Comparison of ENCODE assay signal across 29 cellular contexts in genomic region chr5:54852007-54852406, GRCh38.
A peak's percentile ranks its signal among the peaks of the same experiment; 100 is the strongest.
DNase-seq lines count a peak whose midpoint lies in the region; ATAC-seq and TF ChIP-seq lines count a peak whose summit lies in the region.
"Had no signal": no experiment of that assay in that cellular context is flagged by ENCODE, and none has a peak within 500 bp of the region (broad histone marks: within the 10 kb centered on the region; RNA-seq: fewer than 3 reads in every experiment).

No MANE protein-coding gene starts in this region.

- H3T11ph ChIP-seq in H9 (ENCODE audit: low read length), result no peak overlapping the region

- H3K9me3 ChIP-seq in H9 (ENCODE audit: control insufficient read depth, low read depth, low read length), result no peaks in the 10 kb centered on the region
- H3K9me3 ChIP-seq: tibial artery had no signal

- no peak overlapping the region for H4K8ac ChIP-seq in H9 (replicated peaks; ENCODE audit: insufficient read length, low read depth, low read length)

- H2BK12ac ChIP-seq in H9 (ENCODE audit: insufficient read length, low read depth, low read length), result no peak overlapping the region

- no peaks in the 10 kb centered on the region for H3K4me1 ChIP-seq in H9 (ENCODE audit: insufficient read depth, low read length)
- H3K4me1 ChIP-seq: A549, left lung, tibial artery had no signal

- H3K36me3 Mint-ChIP-seq in H9 (ENCODE audit: insufficient read depth in 1 of 3, low read depth in 3 of 3) (no peaks in the 10 kb centered on the region), nephron progenitor cell (ENCODE audit: low read depth) (no peaks in the 10 kb centered on the region)

- no CpG with 5 or more reads among the region's 3 CpGs for WGBS in H9 (ENCODE audit: extremely low coverage, insufficient read length, low lambda C conversion rate)

- H3K18ac ChIP-seq in H9 (ENCODE audit: insufficient read length, low read depth, low read length), result no peak overlapping the region

- H2AK5ac ChIP-seq in H9 (ENCODE audit: insufficient read length, low read length), result no peak overlapping the region

- H3K4me1 Mint-ChIP-seq in H9 (no peaks in the 10 kb centered on the region), nephron progenitor cell (no peaks in the 10 kb centered on the region)
- H3K4me1 Mint-ChIP-seq: B cell, naive B cell had no signal

- H4K20me1 ChIP-seq in H9 (ENCODE audit: control insufficient read depth, insufficient read depth, insufficient read length), result no peaks in the 10 kb centered on the region

- no peak overlapping the region for H3K4me2 ChIP-seq in H9 (ENCODE audit: insufficient read depth, insufficient read length, low read length)
- H3K4me2 ChIP-seq: A549, smooth muscle cell had no signal

- no peak overlapping the region for H4K5ac ChIP-seq in H9 (ENCODE audit: insufficient read length, low read depth, low read length)

- H3K14ac ChIP-seq in H9 (ENCODE audit: insufficient read depth, low read length), result no peak overlapping the region

- H3K23ac ChIP-seq in H9 (ENCODE audit: insufficient read length, low read depth, low read length), result no peak overlapping the region

- H3K4ac ChIP-seq in H9 (ENCODE audit: low read depth, low read length), result no peak overlapping the region

- H3K9ac ChIP-seq in H9 (ENCODE audit: extremely low read depth, insufficient read length, low read length), result no peak overlapping the region

- H2BK120ac ChIP-seq in H9 (ENCODE audit: low read depth, low read length, poor library complexity, severe bottlenecking), result no peak overlapping the region

- no peaks in the 10 kb centered on the region; the same call in 1 of the 2 replicates for H3K27me3 Mint-ChIP-seq in H9 (ENCODE audit: low read depth)
- H3K27me3 Mint-ChIP-seq in nephron progenitor cell (ENCODE audit: low read depth, poor library complexity), result peaks cover 7% of the 10 kb centered on the region

- no peak overlapping the region for H2BK15ac ChIP-seq in H9 (ENCODE audit: low read depth, low read length)

- H2BK20ac ChIP-seq in H9 (ENCODE audit: low read depth, low read length, poor library complexity, severe bottlenecking), result no peak overlapping the region

- H2BK5ac ChIP-seq in H9 (ENCODE audit: insufficient read length, low read length), result no peak overlapping the region

- peak; percentile 11; the same call in 1 of the 2 replicates for TF ChIP-seq CTCF in 22Rv1 (IDR thresholded peaks at IDR 0.05)
- TF ChIP-seq CTCF in H9 (conservative IDR thresholded peaks at IDR 0.05), result peak; percentile 57
- peak; percentile 13; the same call in 1 of the 2 replicates for TF ChIP-seq CTCF in VCaP (conservative IDR thresholded peaks at IDR 0.05)
- peak; percentile 16 for TF ChIP-seq CTCF in fibroblast of pulmonary artery (IDR thresholded peaks at IDR 0.05; ENCODE audit: low read length, missing control alignments)
- TF ChIP-seq CTCF in nephron progenitor cell (IDR thresholded peaks at IDR 0.05), result no peak

- no peak for ATAC-seq in GM21360 (IDR thresholded peaks at IDR 0.05; ENCODE audit: unreplicated experiment)
- ATAC-seq: A549, left lung, Panc1 had no signal

- H3K56ac ChIP-seq in H9 (ENCODE audit: insufficient read length, low read depth, low read length), result no peak overlapping the region

- H3K27ac Mint-ChIP-seq in H9 (no peak overlapping the region), nephron progenitor cell (no peak overlapping the region)
- H3K27ac Mint-ChIP-seq: activated naive CD8-positive, alpha-beta T cell; B cell; immature natural killer cell; naive B cell had no signal

- H3K27ac ChIP-seq in 22Rv1, result no peak overlapping the region
- H3K27ac ChIP-seq in H9 (ENCODE audit: insufficient read length, low read depth, low read length), result no peak overlapping the region
- H3K27ac ChIP-seq in VCaP, result no peak overlapping the region
- H3K27ac ChIP-seq: A549, left lung, tibial artery had no signal

- DNase-seq in H9, result no peak
- DNase-seq in fibroblast of pulmonary artery (ENCODE audit: low read depth), result no peak
- no peak for DNase-seq in NCI-H2107 (lab: John Stamatoyannopoulos, UW)
- no peak for DNase-seq in nephron progenitor cell
- DNase-seq in stimulated activated CD4-positive, alpha-beta T cell treated with anti-CD3 and anti-CD28 coated beads, Interleukin-4, amount 100 ng/mL, for 1 hour, result no peak
- DNase-seq: activated T-cell treated with anti-CD3 and anti-CD28 coated beads for 4 hours; aorta; dermis blood vessel endothelial cell; EL; hypothalamus; immature natural killer cell; left lung; naive B cell; NCI-H1092; NCI-H187; NCI-H524; retina; SIG-M5; stimulated activated CD4-positive, alpha-beta T cell treated with anti-CD3 and anti-CD28 coated beads, Interleukin-2, amount 100 ng/mL, for 24 hours; T-helper 1 cell; tibial artery had no signal

- H3K4me3 Mint-ChIP-seq in H9, result no peak overlapping the region
- H3K4me3 Mint-ChIP-seq in nephron progenitor cell, result no peak overlapping the region
- H3K4me3 Mint-ChIP-seq: activated naive CD8-positive, alpha-beta T cell; B cell; immature natural killer cell; naive B cell had no signal

- H3K27me3 ChIP-seq in H9 (ENCODE audit: insufficient read depth, low read length), result no peaks in the 10 kb centered on the region
- H3K27me3 ChIP-seq: left lung, tibial artery had no signal

- no peak overlapping the region for H3K4me3 ChIP-seq in fibroblast of pulmonary artery (replicated peaks; ENCODE audit: low read depth, low read length)
- H3K4me3 ChIP-seq: A549, left lung, smooth muscle cell, tibial artery had no signal

- H3K79me2 ChIP-seq in H9 (ENCODE audit: insufficient read depth, low read length), result no peaks in the 10 kb centered on the region

- no peaks in the 10 kb centered on the region for H3K23me2 ChIP-seq in H9 (ENCODE audit: insufficient read length, low read depth, low read length, poor library complexity, severe bottlenecking)

- no peaks in the 10 kb centered on the region for H3K79me1 ChIP-seq in H9 (ENCODE audit: insufficient read depth, low read depth, low read length, poor library complexity, severe bottlenecking)

- peaks cover 0 to 3% of the 10 kb centered on the region in 2 experiments; a peak in 2 of 5 replicates for H3K9me3 Mint-ChIP-seq in H9
- peaks cover 2% of the 10 kb centered on the region for H3K9me3 Mint-ChIP-seq in nephron progenitor cell

- H2AFZ ChIP-seq in H9 (ENCODE audit: low read length), result no peak overlapping the region

- no peak overlapping the region for H4K91ac ChIP-seq in H9 (ENCODE audit: insufficient read length, low read depth, low read length)
